17 cellular contexts compared by ENCODE assay signal in the genomic region with DNA sequence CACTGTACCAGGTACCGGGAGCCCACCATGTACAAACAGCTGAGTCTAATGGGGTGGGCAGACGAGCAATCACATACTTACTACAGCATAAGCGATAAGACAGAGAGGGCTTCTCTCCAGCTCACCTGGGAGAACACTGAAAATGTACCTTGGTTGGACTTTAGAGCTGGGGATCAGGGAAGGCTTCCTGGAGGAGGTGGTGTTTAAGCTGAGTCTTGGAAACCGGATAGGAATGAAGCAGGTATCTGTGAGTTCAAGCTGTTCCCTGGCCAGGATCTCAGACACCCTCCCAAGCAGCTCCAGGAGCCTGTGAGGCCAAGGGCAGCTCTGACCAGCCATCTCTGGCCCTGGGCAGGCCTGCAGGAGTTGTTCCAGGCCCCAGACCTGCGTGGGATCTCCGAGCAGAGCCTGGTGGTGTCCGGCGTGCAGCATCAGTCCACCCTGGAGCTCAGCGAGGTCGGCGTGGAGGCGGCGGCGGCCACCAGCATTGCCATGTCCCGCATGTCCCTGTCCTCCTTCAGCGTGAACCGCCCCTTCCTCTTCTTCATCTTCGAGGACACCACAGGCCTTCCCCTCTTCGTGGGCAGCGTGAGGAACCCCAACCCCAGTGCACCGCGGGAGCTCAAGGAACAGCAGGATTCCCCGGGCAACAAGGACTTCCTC. TPM values are rescaled to one million over a fixed set of nuclear protein-coding genes. Genes with fewer than 3 reads are reported as not detected.
DNase-seq lines count a peak whose midpoint lies in the region; ATAC-seq, FAIRE-seq and TF ChIP-seq lines count a peak whose summit lies in the region.
"Had no signal": no experiment of that assay in that cellular context is flagged by ENCODE, and none has a peak within 500 bp of the region (broad histone marks: within the 10 kb centered on the region; RNA-seq: fewer than 3 reads in every experiment).

No MANE protein-coding gene starts in this region.

- H3K4me1 Mint-ChIP-seq in osteocyte (ENCODE audit: unreplicated experiment) = peaks cover 36% of the 10 kb centered on the region

- H3K27ac Mint-ChIP-seq in osteocyte (ENCODE audit: unreplicated experiment) = peak overlapping the region; percentile 18
- H3K27ac Mint-ChIP-seq: CD8-positive, alpha-beta T cell had no signal

- ATAC-seq in K562 (no peak), left lobe of liver (peak; percentile 7)
- ATAC-seq: CD8-positive, alpha-beta T cell had no signal

- H3K36me3 ChIP-seq in H7 (replicated peaks; ENCODE audit: control insufficient read depth, insufficient read depth, low read length) (no peaks in the 10 kb centered on the region), K562 (ENCODE audit: control insufficient read depth, insufficient read depth, low read length) (no peaks in the 10 kb centered on the region)
- H3K36me3 ChIP-seq: SJSA1 had no signal

- no peaks in the 10 kb centered on the region for H4K20me1 ChIP-seq in K562 (replicated peaks; ENCODE audit: control insufficient read depth, insufficient read depth, low read length)

- TF ChIP-seq RAD21 in K562 (CRISPR knock-in tag; conservative IDR thresholded peaks at IDR 0.05 in 1 of 2, IDR thresholded peaks at IDR 0.05 in 1 of 2) = no peak

- 0 out of 4 replicates have a peak overlapping the region, but pooled peaks of 1 of the 2 experiments have one; percentile 13 for H3K9ac ChIP-seq in K562 (ENCODE audit: insufficient read depth in 1 of 2, low read depth in 2 of 2, low read length in 2 of 2)
- H3K9ac ChIP-seq: GM23248 had no signal

- H3K4me1 ChIP-seq in K562 (replicated peaks in 1 of 2; ENCODE audit: control insufficient read depth in 2 of 2, insufficient read depth in 2 of 2, low read length in 2 of 2) = peaks cover 8 to 35% of the 10 kb centered on the region in 2 experiments; a peak in 4 of 5 replicates
- H3K4me1 ChIP-seq: SJSA1 had no signal

- H3K27me3 ChIP-seq in H7 (ENCODE audit: control insufficient read depth, insufficient read depth, low read length) (no peaks in the 10 kb centered on the region), K562 (ENCODE audit: control insufficient read depth in 2 of 2, insufficient read depth in 2 of 2, low read length in 2 of 2) (no peaks in the 10 kb centered on the region)
- H3K27me3 ChIP-seq: SJSA1 had no signal

- no peak overlapping the region for H3K27ac ChIP-seq in K562 (ENCODE audit: extremely low read depth, low read depth, low read length)
- H3K27ac ChIP-seq: GM23248, HL-60, SJSA1 had no signal

- peak; percentile 72 for DNase-seq in H7
- DNase-seq in K562 (ENCODE audit: extremely low read depth in 1 of 4, low spot score in 3 of 4) = no peak
- DNase-seq in left lobe of liver (ENCODE audit: low spot score) = no peak
- no peak for DNase-seq in osteocyte (ENCODE audit: extremely low spot score, unreplicated experiment)
- no peak for DNase-seq in NCI-H1436 (lab: John Stamatoyannopoulos, UW)
- DNase-seq in GM20000 (ENCODE audit: low spot score) = no peak
- DNase-seq in NCI-H187 (lab: John Stamatoyannopoulos, UW) = no peak
- DNase-seq: CD8-positive, alpha-beta T cell; DMS79; GM23248; KBM-7; NCI-H510A treated with DMSO at 0.1 percent for 48 hours; PC-9 had no signal

- no peaks in the 10 kb centered on the region for H3K36me3 Mint-ChIP-seq in osteocyte (ENCODE audit: unreplicated experiment)
- H3K36me3 Mint-ChIP-seq: CD8-positive, alpha-beta T cell had no signal

- BruUV-seq in K562 (replicated peaks; lab: Mats Ljungman, UMichigan) = no TSS peak

- no peaks in the 10 kb centered on the region for H3K79me2 ChIP-seq in K562 (ENCODE audit: control insufficient read depth, insufficient read depth, low read length)

- CTCF ChIA-PET in K562 (lab: Yijun Ruan, JAX; ENCODE audit: low intra/inter-chr PET ratio) = interaction anchor here (0.8 kb wide), 1 partner anchor 31 kb away, joined by 4 read pairs; no protein-coding TSS in a partner anchor

- no peaks in the 10 kb centered on the region for H3K9me1 ChIP-seq in K562 (ENCODE audit: control insufficient read depth, insufficient read depth, low read length)

- TF ChIP-seq POLR2A in K562 (conservative IDR thresholded peaks at IDR 0.05) = no peak

- H3K9me3 Mint-ChIP-seq in osteocyte (ENCODE audit: unreplicated experiment) = no peaks in the 10 kb centered on the region
- H3K9me3 Mint-ChIP-seq: CD8-positive, alpha-beta T cell had no signal

- TF ChIP-seq EP300 in K562 (IDR thresholded peaks at IDR 0.05; ENCODE audit: low read length) = no peak

- H3K27me3 Mint-ChIP-seq in osteocyte (ENCODE audit: unreplicated experiment) = no peaks in the 10 kb centered on the region

- no peaks in the 10 kb centered on the region for H3K9me3 ChIP-seq in K562 (replicated peaks; ENCODE audit: control insufficient read depth, insufficient read depth, low read depth, low read length)
- H3K9me3 ChIP-seq: SJSA1 had no signal

- H2AFZ ChIP-seq in K562 (ENCODE audit: low read depth, low read length) = no peak overlapping the region
- H2AFZ ChIP-seq: GM23248, PC-9 had no signal

- no peak for FAIRE-seq in K562 (lab: Jason Lieb, UNC)
- FAIRE-seq: D721Med had no signal

- POLR2A ChIA-PET in K562 (lab: Yijun Ruan, JAX) = interaction anchor here (1.4 to 1.7 kb wide), 2 partner anchors 8 to 37 kb away, joined by 5 to 10 read pairs; a partner anchor contains a TSS

- TF ChIP-seq CTCF in K562 (IDR thresholded peaks at IDR 0.05 in 2 of 3, conservative IDR thresholded peaks at IDR 0.05 in 1 of 3; ENCODE audit: insufficient read depth in 2 of 3, low read depth in 1 of 3, low read length in 3 of 3) = no peak
- TF ChIP-seq CTCF in osteocyte (IDR thresholded peaks at IDR 0.05) = no peak
- no peak for TF ChIP-seq CTCF in GM20000 (IDR thresholded peaks at IDR 0.05; ENCODE audit: extremely low read depth, missing control alignments)

- H3K4me2 ChIP-seq in K562 (ENCODE audit: insufficient read depth, low read length) = no peak overlapping the region

- in situ Hi-C loops in K562 (cut with MboI) = no loop called here

- 63% methylated on average over 13 of the region's 23 CpGs for WGBS in K562 (ENCODE audit: insufficient coverage, low coverage, missing lambda C conversion rate)

- H3K4me3 ChIP-seq in H7 (ENCODE audit: insufficient read depth, low read depth, low read length) (no peak overlapping the region), K562 (no peak overlapping the region)
- H3K4me3 ChIP-seq: GM23248, SJSA1 had no signal

- H3K4me3 Mint-ChIP-seq in osteocyte (ENCODE audit: unreplicated experiment) = no peak overlapping the region
- H3K4me3 Mint-ChIP-seq: CD8-positive, alpha-beta T cell had no signal

- intact Hi-C loops in K562 (cut with micrococcal nuclease) = no loop called here

RNA-seq across cellular contexts. Expression of a gene that starts 8.0 kb away (rescaled TPM):
- 30.3 and 33.4 TPM in 2 replicates for total RNA-seq in H7 (2014; rRNA removed; shearing (Covaris generic))
- total RNA-seq in K562 (2011; cell fraction: chromatin; rRNA removed; ENCODE audit: low replicate concordance) = 49.3 and 78.6 TPM in 2 replicates
- total RNA-seq in K562 (2011; cell fraction: nucleolus; rRNA removed) = 114 and 121 TPM in 2 replicates
- 64.9 and 87.2 TPM in 2 replicates for total RNA-seq in K562 (2011; cell fraction: nucleoplasm; rRNA removed)
- total RNA-seq in K562 (2014; rRNA removed) (37.7 and 54.7 TPM in 2 replicates), K562 (2014; rRNA removed; fragmentation: Illumina TruSeq; extraction: Trizol) (21.5 and 27.5 TPM in 2 replicates), K562 (2015; rRNA removed; fragmentation: Illumina TruSeq; extraction: Trizol) (37.0 and 40.4 TPM in 2 replicates), K562 (2021) (34.5 and 44.2 TPM in 2 replicates), left lobe of liver (1,041 TPM), osteocyte (164 and 175 TPM in 2 replicates)
- polyA plus RNA-seq in K562 (2011; rRNA removed) (66.9 and 85.2 TPM in 2 replicates), K562 (2014; fragmentation: Illumina TruSeq; extraction: Trizol) (44.8 and 53.4 TPM in 2 replicates), K562 (2014; fragmentation: Nextera tagmentation; extraction: Ambion mirVana) (1 to 10 TPM; 2.6 to 6.3 TPM), K562 (2014; rRNA removed) (42.4 and 78.9 TPM in 2 replicates)
- polyA plus RNA-seq in K562 (2011; cell fraction: cytosol; rRNA removed) = 137 and 141 TPM in 2 replicates
- polyA plus RNA-seq in K562 (2011; cell fraction: nucleus; rRNA removed) = 57.8 and 67.5 TPM in 2 replicates
- 34.1 and 98.1 TPM in 2 replicates for polyA plus RNA-seq in K562 (2012)
- 35.2 and 36.2 TPM in 2 replicates for polyA minus RNA-seq in K562 (2011; rRNA and poly(A)+ RNA removed)
- polyA minus RNA-seq in K562 (2011; cell fraction: cytosol; rRNA and poly(A)+ RNA removed) = 21.5 and 27.6 TPM in 2 replicates
- 9.0 and 17.2 TPM in 2 replicates for polyA minus RNA-seq in K562 (2011; cell fraction: nucleus; rRNA and poly(A)+ RNA removed)
- total RNA-seq: SJSA1 had no signal

RNA-seq across cellular contexts. Expression of a gene that starts 11.2 kb away (rescaled TPM):
- total RNA-seq in H7 (2014; rRNA removed; shearing (Covaris generic)) = 0.52 and 0.74 TPM in 2 replicates
- 0.25 TPM in 1 of 2 replicates, not detected in the other for total RNA-seq in K562 (2011; cell fraction: chromatin; rRNA removed; ENCODE audit: low replicate concordance)
- not detected in 2 replicates for total RNA-seq in K562 (2011; cell fraction: nucleolus; rRNA removed)
- total RNA-seq in K562 (2011; cell fraction: nucleoplasm; rRNA removed) = not detected in 2 replicates
- total RNA-seq in K562 (2014; rRNA removed) (not detected in 2 replicates), K562 (2014; rRNA removed; fragmentation: Illumina TruSeq; extraction: Trizol) (not detected in 2 replicates), K562 (2015; rRNA removed; fragmentation: Illumina TruSeq; extraction: Trizol) (not detected in 2 replicates), K562 (2021) (0.22 TPM in 2 replicates), left lobe of liver (1,138 TPM), osteocyte (0.38 and 0.50 TPM in 2 replicates)
- polyA plus RNA-seq in K562 (2011; rRNA removed) (0.04 TPM in 1 of 2 replicates, not detected in the other), K562 (2014; fragmentation: Illumina TruSeq; extraction: Trizol) (not detected in 2 replicates), K562 (2014; fragmentation: Nextera tagmentation; extraction: Ambion mirVana) (not detected), K562 (2014; rRNA removed) (not detected in 2 replicates)
- 0.03 TPM in 1 of 2 replicates, not detected in the other for polyA plus RNA-seq in K562 (2011; cell fraction: cytosol; rRNA removed)
- polyA plus RNA-seq in K562 (2011; cell fraction: nucleus; rRNA removed) = 0.07 TPM in 1 of 2 replicates, not detected in the other
- 0.03 and 0.06 TPM in 2 replicates for polyA plus RNA-seq in K562 (2012)
- polyA minus RNA-seq in K562 (2011; rRNA and poly(A)+ RNA removed) = not detected in 2 replicates
- 0.91 TPM in 1 of 2 replicates, not detected in the other for polyA minus RNA-seq in K562 (2011; cell fraction: cytosol; rRNA and poly(A)+ RNA removed)
- not detected in 2 replicates for polyA minus RNA-seq in K562 (2011; cell fraction: nucleus; rRNA and poly(A)+ RNA removed)
- total RNA-seq: GM23248, SJSA1 had no signal
- polyA plus RNA-seq: AG04450 had no signal

RNA-seq across cellular contexts. Expression of a gene that starts 29.4 kb away (rescaled TPM):
- 13.2 and 14.3 TPM in 2 replicates for total RNA-seq in H7 (2014; rRNA removed; shearing (Covaris generic))
- 13.5 and 42.5 TPM in 2 replicates for total RNA-seq in K562 (2011; cell fraction: chromatin; rRNA removed; ENCODE audit: low replicate concordance)
- total RNA-seq in K562 (2011; cell fraction: nucleolus; rRNA removed) = 29.2 and 35.2 TPM in 2 replicates
- 14.9 and 15.0 TPM in 2 replicates for total RNA-seq in K562 (2011; cell fraction: nucleoplasm; rRNA removed)
- 11.1 and 12.5 TPM in 2 replicates for total RNA-seq in K562 (2014; rRNA removed)
- total RNA-seq in K562 (2014; rRNA removed; fragmentation: Illumina TruSeq; extraction: Trizol) = 0.89 and 1.7 TPM in 2 replicates
- 4.3 and 5.3 TPM in 2 replicates for total RNA-seq in K562 (2015; rRNA removed; fragmentation: Illumina TruSeq; extraction: Trizol)
- total RNA-seq in K562 (2021) = 13.0 and 17.1 TPM in 2 replicates
- polyA plus RNA-seq in K562 (2011; rRNA removed) = 2.7 and 5.1 TPM in 2 replicates
- polyA plus RNA-seq in K562 (2011; cell fraction: cytosol; rRNA removed) = 5.3 and 9.9 TPM in 2 replicates
- polyA plus RNA-seq in K562 (2011; cell fraction: nucleus; rRNA removed) = 26.4 and 53.6 TPM in 2 replicates
- polyA plus RNA-seq in K562 (2012) = 8.7 and 12.9 TPM in 2 replicates
- 3.3 and 9.0 TPM in 2 replicates for polyA plus RNA-seq in K562 (2014; fragmentation: Illumina TruSeq; extraction: Trizol)
- polyA plus RNA-seq in K562 (2014; fragmentation: Nextera tagmentation; extraction: Ambion mirVana) = under 1 TPM; 0.01 to 0.04 TPM
- polyA plus RNA-seq in K562 (2014; rRNA removed) = 12.2 and 12.9 TPM in 2 replicates
- polyA minus RNA-seq in K562 (2011; rRNA and poly(A)+ RNA removed) = 1.3 and 3.6 TPM in 2 replicates
- polyA minus RNA-seq in K562 (2011; cell fraction: cytosol; rRNA and poly(A)+ RNA removed) = 10.1 and 18.5 TPM in 2 replicates
- 9.9 and 15.3 TPM in 2 replicates for polyA minus RNA-seq in K562 (2011; cell fraction: nucleus; rRNA and poly(A)+ RNA removed)
- total RNA-seq in left lobe of liver = 27.0 TPM
- total RNA-seq in osteocyte = 30.8 and 33.3 TPM in 2 replicates

RNA-seq across cellular contexts. Expression of a gene that starts 43.7 kb away (rescaled TPM):
- 0.04 and 0.45 TPM in 2 replicates for total RNA-seq in H7 (2014; rRNA removed; shearing (Covaris generic))
- total RNA-seq in K562 (2011; cell fraction: chromatin; rRNA removed; ENCODE audit: low replicate concordance) = 1.2 and 1.5 TPM in 2 replicates
- 1.1 and 1.2 TPM in 2 replicates for total RNA-seq in K562 (2011; cell fraction: nucleolus; rRNA removed)
- total RNA-seq in K562 (2011; cell fraction: nucleoplasm; rRNA removed) = 1.2 and 1.5 TPM in 2 replicates
- total RNA-seq in K562 (2014; rRNA removed) (0.45 and 0.54 TPM in 2 replicates), K562 (2014; rRNA removed; fragmentation: Illumina TruSeq; extraction: Trizol) (0.64 and 0.65 TPM in 2 replicates), K562 (2015; rRNA removed; fragmentation: Illumina TruSeq; extraction: Trizol) (0.76 and 0.98 TPM in 2 replicates), K562 (2021) (0.78 and 0.89 TPM in 2 replicates), left lobe of liver (4.2 TPM), osteocyte (4.2 and 4.7 TPM in 2 replicates)
- polyA plus RNA-seq in K562 (2011; rRNA removed) (0.46 and 0.50 TPM in 2 replicates), K562 (2014; fragmentation: Illumina TruSeq; extraction: Trizol) (0.58 and 0.64 TPM in 2 replicates), K562 (2014; fragmentation: Nextera tagmentation; extraction: Ambion mirVana) (under 1 TPM; 0.10 to 0.13 TPM), K562 (2014; rRNA removed) (0.73 and 1.0 TPM in 2 replicates)
- 0.49 and 0.53 TPM in 2 replicates for polyA plus RNA-seq in K562 (2011; cell fraction: cytosol; rRNA removed)
- polyA plus RNA-seq in K562 (2011; cell fraction: nucleus; rRNA removed) = 0.39 and 0.54 TPM in 2 replicates
- polyA plus RNA-seq in K562 (2012) = 0.89 and 4.5 TPM in 2 replicates
- polyA minus RNA-seq in K562 (2011; rRNA and poly(A)+ RNA removed) = 0.72 and 0.81 TPM in 2 replicates
- polyA minus RNA-seq in K562 (2011; cell fraction: cytosol; rRNA and poly(A)+ RNA removed) = 0.48 and 0.73 TPM in 2 replicates
- polyA minus RNA-seq in K562 (2011; cell fraction: nucleus; rRNA and poly(A)+ RNA removed) = 0.40 and 0.56 TPM in 2 replicates

Comparison
In these comparisons a context has a peak if more than half of its experiments do, and no peak if none do; other contexts are left out.
1. RNA of a gene that starts 11.2 kb away (total RNA-seq): 1,138 TPM in left lobe of liver (single experiment); 0.52 to 0.74 TPM in H7, 0.38 to 0.50 TPM in osteocyte and 0.22 to 0.25 TPM in K562; every median in the first group is over 100 times any median in the second.